8 cellular contexts compared by ENCODE assay signal in the genomic region with DNA sequence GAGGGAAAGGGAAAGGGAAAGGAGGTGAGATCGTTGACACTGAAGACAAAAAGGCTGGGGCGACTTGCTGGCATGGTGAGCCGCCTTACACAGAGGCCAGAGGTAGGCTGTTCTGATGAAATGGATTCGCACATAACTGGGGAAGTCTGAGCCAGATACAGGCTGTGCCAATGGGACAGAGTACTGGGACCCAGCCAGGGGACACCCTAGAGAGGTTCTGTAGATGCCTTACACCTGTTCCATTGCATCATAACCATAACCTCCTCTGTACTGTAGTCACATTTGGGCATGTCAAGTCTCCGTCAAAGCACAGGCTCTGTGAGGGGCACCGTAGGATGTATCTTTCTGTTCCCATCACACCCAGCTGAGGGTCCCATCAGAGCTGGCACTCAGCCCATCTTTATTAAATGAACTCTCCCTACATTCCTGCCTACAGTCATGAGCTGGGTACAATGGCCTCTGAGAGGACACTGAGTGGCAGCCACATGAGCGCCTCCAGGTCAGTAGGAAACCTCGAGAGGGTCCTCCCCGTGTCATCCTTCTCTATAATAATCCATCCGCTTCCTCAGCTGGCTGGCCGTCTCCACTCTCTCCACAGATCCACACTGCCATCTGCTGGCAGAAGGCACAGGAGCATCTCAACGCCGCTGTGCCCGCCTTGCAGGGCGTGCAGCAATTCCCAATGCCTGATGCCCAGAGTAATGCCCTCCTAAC.
DNase-seq lines count a peak whose midpoint lies in the region; ATAC-seq and TF ChIP-seq lines count a peak whose summit lies in the region.

No MANE protein-coding gene starts in this region.

- ATAC-seq in GM18907 (IDR thresholded peaks at IDR 0.05; ENCODE audit: unreplicated experiment) (peak; percentile 98), HG03135 (IDR thresholded peaks at IDR 0.05; ENCODE audit: unreplicated experiment) (peak; percentile 83)

- no peak overlapping the region for H3K4me3 Mint-ChIP-seq in activated CD4-positive, alpha-beta T cell treated with anti-CD3 and anti-CD28 coated beads, Interleukin-2, amount 10 ng/mL, durations not matched to agents 24 days and 14 days

- TF ChIP-seq CTCF in AG09309 (IDR thresholded peaks at IDR 0.05; ENCODE audit: control insufficient read depth, insufficient read depth, low read depth, low read length, missing control alignments) = peak; percentile 95
- peak; percentile 83 for TF ChIP-seq CTCF in coronary artery (IDR thresholded peaks at IDR 0.05)
- TF ChIP-seq CTCF in lower leg skin (IDR thresholded peaks at IDR 0.05) = no peak

- peaks cover 7% of the 10 kb centered on the region for H3K4me1 Mint-ChIP-seq in activated CD4-positive, alpha-beta T cell treated with anti-CD3 and anti-CD28 coated beads, Interleukin-2, amount 10 ng/mL, durations not matched to agents 24 days and 14 days

- H3K27me3 Mint-ChIP-seq in activated CD4-positive, alpha-beta T cell treated with anti-CD3 and anti-CD28 coated beads, Interleukin-2, amount 10 ng/mL, durations not matched to agents 24 days and 14 days = peaks cover 2% of the 10 kb centered on the region

- no peak overlapping the region for H3K4me3 ChIP-seq in AG09309 (ENCODE audit: control insufficient read depth, low read depth, low read length)
- H3K4me3 ChIP-seq in coronary artery = no peak overlapping the region
- no peak overlapping the region for H3K4me3 ChIP-seq in lower leg skin (ENCODE audit: low read depth, poor library complexity, severe bottlenecking)

- H3K27ac ChIP-seq in coronary artery = no peak overlapping the region

- H3K9me3 Mint-ChIP-seq in activated CD4-positive, alpha-beta T cell treated with anti-CD3 and anti-CD28 coated beads, Interleukin-2, amount 10 ng/mL, durations not matched to agents 24 days and 14 days = no peaks in the 10 kb centered on the region

- H3K36me3 Mint-ChIP-seq in activated CD4-positive, alpha-beta T cell treated with anti-CD3 and anti-CD28 coated beads, Interleukin-2, amount 10 ng/mL, durations not matched to agents 24 days and 14 days (ENCODE audit: low read depth) = no peaks in the 10 kb centered on the region

- 23 to 27% methylated on average over 15 of the region's 15 CpGs for WGBS in lower leg skin, 2 donors

- intact Hi-C loops in activated CD4-positive, alpha-beta T cell treated with anti-CD3 and anti-CD28 coated beads, Interleukin-2, amount 10 ng/mL, durations not matched to agents 24 days and 14 days (cut with micrococcal nuclease) = no loop called here
- intact Hi-C loops in lower leg skin (cut with DNase I; ENCODE audit: low total_unique reads) = no loop called here

- no peak overlapping the region for H3K27ac Mint-ChIP-seq in activated CD4-positive, alpha-beta T cell treated with anti-CD3 and anti-CD28 coated beads, Interleukin-2, amount 10 ng/mL, durations not matched to agents 24 days and 14 days

- peak; percentile 17 for DNase-seq in AG09309 (ENCODE audit: low read depth)
- DNase-seq in NCI-H460 (ENCODE audit: extremely low read depth, low read depth) = peak; percentile 77
- DNase-seq in activated CD4-positive, alpha-beta T cell treated with anti-CD3 and anti-CD28 coated beads, Interleukin-2, amount 10 ng/mL, durations not matched to agents 24 days and 14 days = peak; percentile 92
- peak; percentile 78 for DNase-seq in coronary artery (ENCODE audit: low spot score)
- DNase-seq in lower leg skin (ENCODE audit: low spot score in 2 of 2) = peak; percentile 74 to 94
- DNase-seq in stimulated activated CD4-positive, alpha-beta T cell treated with anti-CD3 and anti-CD28 coated beads, TNF-alpha, amount 100 ng/mL, for 4 hours (ENCODE audit: low read depth in 3 of 3) = peak; percentile 39 to 52 (median 46)

- no peak for TF ChIP-seq POLR2A in lower leg skin (IDR thresholded peaks at IDR 0.05)

Comparison
In these comparisons a context has a peak if more than half of its experiments do, and no peak if none do; other contexts are left out.
1. DNase-seq: peak in every context shown above with its lines; median percentile 92 in activated CD4-positive, alpha-beta T cell treated with anti-CD3 and anti-CD28 coated beads, Interleukin-2, amount 10 ng/mL, durations not matched to agents 24 days and 14 days; 84 in lower leg skin; 78 in coronary artery; 77 in NCI-H460; 46 in stimulated activated CD4-positive, alpha-beta T cell treated with anti-CD3 and anti-CD28 coated beads, TNF-alpha, amount 100 ng/mL, for 4 hours; 17 in AG09309.
2. CTCF ChIP-seq: peak in AG09309 (single experiment) and coronary artery (single experiment); none in lower leg skin (0 of 3).